In the genomic region with DNA sequence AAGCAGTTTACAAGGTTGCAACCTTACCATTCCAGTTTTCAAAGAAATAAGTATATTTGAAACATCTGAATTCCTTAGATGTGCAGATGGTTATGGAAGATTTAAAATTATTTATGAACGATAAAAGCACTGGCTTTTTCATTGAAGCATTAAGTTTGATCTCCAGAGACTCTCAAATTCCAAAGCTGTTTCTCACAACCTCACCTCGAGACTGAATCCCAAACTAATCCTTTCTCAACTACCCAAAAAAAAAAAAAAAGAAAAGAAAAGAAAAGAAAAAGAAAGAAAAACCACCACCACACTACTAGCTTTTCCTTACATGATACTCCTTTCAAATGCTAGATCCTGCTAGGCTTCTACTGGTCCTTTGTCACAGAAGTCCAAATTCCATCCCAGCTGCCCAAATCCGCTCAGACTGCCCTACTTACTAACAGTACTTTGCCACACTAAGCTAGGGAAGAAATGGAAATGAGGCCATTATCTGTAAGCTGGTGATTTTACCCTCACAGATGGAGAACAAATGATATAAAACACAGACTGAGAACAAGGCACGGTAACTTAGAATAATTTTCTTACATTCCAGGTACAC, we compare ENCODE assay signal across 19 cellular contexts.
DNase-seq lines count a peak whose midpoint lies in the region; ATAC-seq, FAIRE-seq and TF ChIP-seq lines count a peak whose summit lies in the region.
"Had no signal": no experiment of that assay in that cellular context is flagged by ENCODE, and none has a peak within 500 bp of the region (broad histone marks: within the 10 kb centered on the region; RNA-seq: fewer than 3 reads in every experiment).

No MANE protein-coding gene starts in this region.

- ATAC-seq in GM18867 (IDR thresholded peaks at IDR 0.05; ENCODE audit: unreplicated experiment), result no peak
- ATAC-seq: activated CD8-positive, alpha-beta T cell treated with anti-CD3 and anti-CD28 coated beads for 36 hours; gastrocnemius medialis had no signal

- no peaks in the 10 kb centered on the region for H3K36me3 ChIP-seq in tibial nerve
- H3K36me3 ChIP-seq: BE2C, gastrocnemius medialis had no signal

- TF ChIP-seq CTCF in tibial nerve (IDR thresholded peaks at IDR 0.05), result no peak

- no peak for TF ChIP-seq EP300 in tibial nerve (IDR thresholded peaks at IDR 0.05)

- H3K9me3 ChIP-seq in tibial nerve, result peaks cover 0 to 5% (median 0%) of the 10 kb centered on the region in 4 donors
- H3K9me3 ChIP-seq: BE2C, gastrocnemius medialis had no signal

- no peak overlapping the region for H3K27ac ChIP-seq in tibial nerve
- H3K27ac ChIP-seq: gastrocnemius medialis, KMS-11 had no signal

- no peaks in the 10 kb centered on the region for H3K4me1 ChIP-seq in tibial nerve
- H3K4me1 ChIP-seq: BE2C, gastrocnemius medialis had no signal

- peak; percentile 69 for FAIRE-seq in RCC 7860 (lab: Jason Lieb, UNC)
- peak; percentile 45 for FAIRE-seq in endometrium (lab: Jason Lieb, UNC)
- no peak for FAIRE-seq in GM12891 (lab: Jason Lieb, UNC)
- FAIRE-seq: GM19239 had no signal

- in situ Hi-C loops in ACHN (cut with HindIII; ENCODE audit: low pct_ligation_motif_present, low pct_unique_long_range_greater_than_20kb, low sequenced_read_pairs), result no loop called here

- WGBS in tibial nerve, 2 donors, result 55 to 58% methylated on average over 4 of the region's 4 CpGs

- DNase-seq in ACHN (peak; percentile 53), RCC 7860 (ENCODE audit: low spot score) (no peak), myocyte (ENCODE audit: low read depth) (peak; percentile 3), GM12891 (ENCODE audit: insufficient read length, low spot score) (no peak), posterior cingulate gyrus (no peak), tibial nerve (ENCODE audit: low spot score in 2 of 2) (no peak)
- DNase-seq: activated CD4-positive, alpha-beta T cell treated with anti-CD3 and anti-CD28 coated beads for 1 hour; activated CD8-positive, alpha-beta T cell treated with anti-CD3 and anti-CD28 coated beads for 36 hours; aorta; BE2C; CD8-positive, alpha-beta memory T cell; central memory CD4-positive, alpha-beta T cell; gastrocnemius medialis; NCI-H1417 treated with DMSO at 0.1 percent for 48 hours; T-helper 2 cell had no signal

- TF ChIP-seq POLR2A in GM12891 (IDR thresholded peaks at IDR 0.05; ENCODE audit: low read depth, low read length), result no peak
- TF ChIP-seq POLR2A in tibial nerve (IDR thresholded peaks at IDR 0.05), result no peak

- no peaks in the 10 kb centered on the region for H3K27me3 ChIP-seq in tibial nerve
- H3K27me3 ChIP-seq: BE2C, gastrocnemius medialis had no signal

- intact Hi-C loops in posterior cingulate gyrus (cut with DNase I), result no loop called here

- H3K4me3 ChIP-seq in tibial nerve, result no peak overlapping the region
- H3K4me3 ChIP-seq: gastrocnemius medialis had no signal

TF ChIP-seq in GM12891, 5 proteins besides CTCF, POLR2A, EP300 and RAD21:
- TF ChIP-seq PAX5 (IDR thresholded peaks at IDR 0.05; ENCODE audit: insufficient read depth, low read length, severe bottlenecking) (no peak), POU2F2 (IDR thresholded peaks at IDR 0.05; ENCODE audit: low read depth, low read length) (no peak), TAF1 (IDR thresholded peaks at IDR 0.05; ENCODE audit: low read depth, low read length) (no peak), POLR2AphosphoS5 (IDR thresholded peaks at IDR 0.05; ENCODE audit: low read depth, low read length) (no peak), SPI1 (IDR thresholded peaks at IDR 0.05; ENCODE audit: low read depth, low read length) (no peak)

Comparison
In these comparisons a context has a peak if more than half of its experiments do, and no peak if none do; other contexts are left out.
1. DNase-seq: peak in ACHN (single experiment) and myocyte (single experiment); none in RCC 7860 (single experiment), GM12891 (single experiment), posterior cingulate gyrus (0 of 10) and tibial nerve (0 of 2).